ENCODE assay signal across 23 cellular contexts in the genomic region with DNA sequence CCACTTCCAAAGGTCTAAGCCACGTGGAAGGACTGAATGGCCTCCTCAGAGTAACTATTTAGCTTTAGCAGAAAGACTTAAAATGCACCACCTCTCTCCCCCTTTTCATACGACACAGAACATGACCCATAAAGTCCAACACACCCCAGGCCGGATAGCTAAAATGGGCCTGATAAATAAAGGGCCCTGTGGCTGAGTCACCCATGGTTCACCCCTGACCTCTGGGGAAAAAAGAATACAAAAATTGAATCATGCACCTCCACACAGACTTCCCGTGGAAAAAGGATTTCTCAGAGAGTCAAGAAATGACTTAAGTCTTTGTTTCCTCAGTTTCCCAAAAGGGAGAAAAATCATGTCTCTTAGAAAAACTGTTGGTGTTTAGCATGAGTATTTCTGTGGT. TPM values are rescaled to one million over a fixed set of nuclear protein-coding genes. Genes with fewer than 3 reads are reported as not detected.
DNase-seq lines count a peak whose midpoint lies in the region; ATAC-seq, FAIRE-seq and TF ChIP-seq lines count a peak whose summit lies in the region.
"Had no signal": no experiment of that assay in that cellular context is flagged by ENCODE, and none has a peak within 500 bp of the region (broad histone marks: within the 10 kb centered on the region; RNA-seq: fewer than 3 reads in every experiment).

No MANE protein-coding gene starts in this region.

- no peak for FAIRE-seq in bronchial epithelial cell (lab: Jason Lieb, UNC)
- FAIRE-seq: endometrium had no signal

- TF ChIP-seq CTCF in DND-41 (IDR thresholded peaks at IDR 0.05; ENCODE audit: borderline replicate concordance, extremely low read depth, low read length, poor library complexity, severe bottlenecking): no peak
- no peak for TF ChIP-seq CTCF in bronchial epithelial cell (IDR thresholded peaks at IDR 0.05; ENCODE audit: insufficient read depth, low read length, severe bottlenecking)
- no peak for TF ChIP-seq CTCF in ascending aorta (IDR thresholded peaks at IDR 0.05)
- no peak for TF ChIP-seq CTCF in brain microvascular endothelial cell (IDR thresholded peaks at IDR 0.05; ENCODE audit: low read depth, low read length, missing control alignments)

- H3K4me2 ChIP-seq in DND-41 (ENCODE audit: insufficient read depth, low read length): no peak overlapping the region
- H3K4me2 ChIP-seq: SK-N-SH had no signal

- 0 out of 2 replicates have a peak overlapping the region, but pooled peaks have one; percentile 25 for H3K27ac ChIP-seq in DND-41 (ENCODE audit: low read length)
- H3K27ac ChIP-seq in ascending aorta: no peak overlapping the region
- H3K27ac ChIP-seq in brain microvascular endothelial cell: no peak overlapping the region
- H3K27ac ChIP-seq: Peyer's patch, skin epidermis, suprapubic skin, uterus, WERI-Rb-1 had no signal

- H3K9me3 ChIP-seq in DND-41 (ENCODE audit: insufficient read depth, low read length, severe bottlenecking): no peaks in the 10 kb centered on the region
- H3K9me3 ChIP-seq in ascending aorta: no peaks in the 10 kb centered on the region
- H3K9me3 ChIP-seq: Peyer's patch, SK-N-SH, suprapubic skin, uterus had no signal

- no peak overlapping the region for H3K9ac ChIP-seq in DND-41 (ENCODE audit: low read depth, low read length)
- H3K9ac ChIP-seq: SK-N-SH had no signal

- H3K36me3 ChIP-seq in DND-41 (ENCODE audit: insufficient read depth, low read length) (no peaks in the 10 kb centered on the region), bronchial epithelial cell (ENCODE audit: control insufficient read depth, insufficient read depth, low read length) (no peaks in the 10 kb centered on the region), ascending aorta (no peaks in the 10 kb centered on the region), brain microvascular endothelial cell (replicated peaks) (no peaks in the 10 kb centered on the region)
- H3K36me3 ChIP-seq: Peyer's patch, suprapubic skin, uterus, WERI-Rb-1 had no signal

- peaks cover 50% of the 10 kb centered on the region for H3K4me1 ChIP-seq in DND-41 (ENCODE audit: insufficient read depth, low read length)
- H3K4me1 ChIP-seq in ascending aorta: no peaks in the 10 kb centered on the region
- H3K4me1 ChIP-seq: Peyer's patch, uterus had no signal

- intact Hi-C loops in ascending aorta (cut with DNase I): no loop called here

- in situ Hi-C loops in brain microvascular endothelial cell (cut with HindIII; ENCODE audit: low pct_ligation_motif_present, low sequenced_read_pairs): no loop called here

- H4K20me1 ChIP-seq in DND-41 (ENCODE audit: insufficient read depth, low read length): no peaks in the 10 kb centered on the region

- no peak for ATAC-seq in DND-41 (ENCODE audit: insufficient read depth, low read depth)
- ATAC-seq: stimulated activated memory B cell treated with anti-CD40 and anti-IgM and Interleukin-4, amounts not matched to agents 10 μg/mL and 1 μg/mL and 100 μg/mL, for 72 hours had no signal

- no peak overlapping the region for H3K4me3 ChIP-seq in DND-41 (ENCODE audit: low read depth in 1 of 2, low read length in 2 of 2)
- H3K4me3 ChIP-seq in bronchial epithelial cell (ENCODE audit: low read depth, low read length): no peak overlapping the region
- no peak overlapping the region for H3K4me3 ChIP-seq in ascending aorta
- H3K4me3 ChIP-seq in brain microvascular endothelial cell (ENCODE audit: low read depth, low read length): no peak overlapping the region
- H3K4me3 ChIP-seq: Peyer's patch, skin epidermis, suprapubic skin, uterus had no signal

- no peaks in the 10 kb centered on the region for H3K27me3 ChIP-seq in DND-41 (ENCODE audit: insufficient read depth, low read length, poor library complexity)
- no peaks in the 10 kb centered on the region for H3K27me3 ChIP-seq in bronchial epithelial cell (ENCODE audit: control insufficient read depth, insufficient read depth, low read length)
- no peaks in the 10 kb centered on the region for H3K27me3 ChIP-seq in ascending aorta
- H3K27me3 ChIP-seq in brain microvascular endothelial cell (replicated peaks): no peaks in the 10 kb centered on the region
- H3K27me3 ChIP-seq: Peyer's patch, suprapubic skin, uterus had no signal

- no peak for DNase-seq in DND-41
- DNase-seq in M059J (ENCODE audit: low read depth): peak; percentile 57
- DNase-seq in bronchial epithelial cell (ENCODE audit: low read depth): peak; percentile 68
- DNase-seq in kidney tubule cell (ENCODE audit: low spot score): peak; percentile 30
- DNase-seq in ureter (ENCODE audit: low spot score): no peak
- no peak for DNase-seq in ascending aorta (ENCODE audit: low spot score in 2 of 2)
- DNase-seq in brain microvascular endothelial cell: no peak
- no peak for DNase-seq in NCI-H1930 (lab: John Stamatoyannopoulos, UW)
- DNase-seq: activated CD8-positive, alpha-beta memory T cell treated with anti-CD3 and anti-CD28 coated beads, Interleukin-2, amount 50 U/mL, for 4 hours; cortex of kidney; GDM1; NCI-H1105 treated with DMSO at 0.1 percent for 48 hours; NCI-H510A treated with DMSO at 0.1 percent for 48 hours; NK-92 treated with Interleukin-12 subunit alpha and Interleukin-12 subunit beta, amount 100 ng/mL, for 24 hours; Peyer's patch; SK-N-SH; stimulated activated CD4-positive, alpha-beta T cell treated with anti-CD3 and anti-CD28 coated beads, Interleukin-2, amount 100 ng/mL, for 24 hours; uterus; WERI-Rb-1 had no signal

- H2AFZ ChIP-seq in DND-41 (ENCODE audit: low read depth, low read length): no peak overlapping the region

- H3K79me2 ChIP-seq in DND-41 (ENCODE audit: insufficient read depth, low read length): peaks cover 38% of the 10 kb centered on the region

RNA-seq across cellular contexts. Expression of a gene that starts 33.9 kb away (rescaled TPM):
- 9.6 and 12.0 TPM in 2 replicates for total RNA-seq in M059J (2014; rRNA removed; shearing (Covaris generic))
- 11.9 and 12.1 TPM in 2 replicates for total RNA-seq in bronchial epithelial cell
- 50.0 TPM for total RNA-seq in ureter
- 16.8 TPM for total RNA-seq in ascending aorta

Comparison
In these comparisons a context has a peak if more than half of its experiments do, and no peak if none do; other contexts are left out.
1. DNase-seq: peak in M059J (single experiment), bronchial epithelial cell (single experiment) and kidney tubule cell (single experiment); none in DND-41 (single experiment), ureter (single experiment), ascending aorta (0 of 2), brain microvascular endothelial cell (single experiment) and NCI-H1930 (0 of 2).